Comparison of ENCODE assay signal across 11 cellular contexts in genomic region chr13:46544208-46544607, GRCh38. TPM values are rescaled to one million over a fixed set of nuclear protein-coding genes. Genes with fewer than 3 reads are reported as not detected.
A peak's percentile ranks its signal among the peaks of the same experiment; 100 is the strongest.
DNase-seq lines count a peak whose midpoint lies in the region; ATAC-seq, FAIRE-seq and TF ChIP-seq lines count a peak whose summit lies in the region.
"Had no signal": no experiment of that assay in that cellular context is flagged by ENCODE, and none has a peak within 500 bp of the region (broad histone marks: within the 10 kb centered on the region; RNA-seq: fewer than 3 reads in every experiment).

No MANE protein-coding gene starts in this region.

- no peaks in the 10 kb centered on the region for H3K4me1 ChIP-seq in OCI-LY7 (ENCODE audit: insufficient read depth, low read length, poor library complexity, severe bottlenecking)
- H3K4me1 ChIP-seq: heart left ventricle had no signal

- H3K9me3 ChIP-seq in OCI-LY7 (ENCODE audit: low read length): no peaks in the 10 kb centered on the region
- H3K9me3 ChIP-seq: heart left ventricle had no signal

- no peaks in the 10 kb centered on the region for H3K79me2 ChIP-seq in OCI-LY7 (ENCODE audit: insufficient read depth, low read depth, low read length)

- BruUV-seq in OCI-LY7 (replicated peaks; lab: Mats Ljungman, UMichigan): no TSS peak

- POLR2A ChIA-PET in OCI-LY7 (lab: Charles Lee): no interaction called here

- H3K4me3 ChIP-seq in GM12865 (ENCODE audit: low read depth, low read length) (no peak overlapping the region), OCI-LY7 (ENCODE audit: low read depth, low read length, poor library complexity, severe bottlenecking) (no peak overlapping the region), brain microvascular endothelial cell (ENCODE audit: low read depth, low read length) (no peak overlapping the region)
- H3K4me3 ChIP-seq: heart left ventricle had no signal

- H3K27ac ChIP-seq in OCI-LY7 (ENCODE audit: low read depth, low read length, poor library complexity, severe bottlenecking) (no peak overlapping the region), brain microvascular endothelial cell (no peak overlapping the region)
- H3K27ac ChIP-seq: heart left ventricle had no signal

- intact Hi-C loops in OCI-LY7 (cut with micrococcal nuclease; ENCODE audit: unreplicated experiment): no loop called here

- H3K4me2 ChIP-seq in OCI-LY7 (ENCODE audit: low read length): no peak overlapping the region

- CTCF ChIA-PET in OCI-LY7 (lab: Charles Lee; ENCODE audit: unreplicated experiment): no interaction called here

- H2AFZ ChIP-seq in OCI-LY7 (ENCODE audit: low read length): no peak overlapping the region

- DNase-seq in GM12865 (ENCODE audit: low read depth) (peak; percentile 60), NCI-H1436 treated with DMSO at 0.1 percent for 48 hours (lab: John Stamatoyannopoulos, UW) (no peak), frontal cortex (ENCODE audit: low spot score in 2 of 2) (no peak), OCI-LY7 (ENCODE audit: low spot score) (no peak), brain microvascular endothelial cell (no peak)
- DNase-seq: heart left ventricle, kidney, NCI-H345 had no signal

- in situ Hi-C loops in brain microvascular endothelial cell (cut with HindIII; ENCODE audit: low pct_ligation_motif_present, low sequenced_read_pairs): no loop called here

- no peaks in the 10 kb centered on the region for H3K27me3 ChIP-seq in brain microvascular endothelial cell (replicated peaks)
- H3K27me3 ChIP-seq: heart left ventricle had no signal

- H3K36me3 ChIP-seq in OCI-LY7 (ENCODE audit: insufficient read depth, low read length) (no peaks in the 10 kb centered on the region), brain microvascular endothelial cell (replicated peaks) (no peaks in the 10 kb centered on the region)
- H3K36me3 ChIP-seq: heart left ventricle had no signal

- TF ChIP-seq CTCF in GM12865 (IDR thresholded peaks at IDR 0.05; ENCODE audit: insufficient read depth, low read depth, low read length, missing control alignments) (no peak), OCI-LY7 (conservative IDR thresholded peaks at IDR 0.05; ENCODE audit: low read length) (no peak), brain microvascular endothelial cell (IDR thresholded peaks at IDR 0.05; ENCODE audit: low read depth, low read length, missing control alignments) (no peak)

- FAIRE-seq in frontal cortex (lab: Jason Lieb, UNC): no peak
- FAIRE-seq: kidney had no signal

- ATAC-seq in GM19025 (IDR thresholded peaks at IDR 0.05; ENCODE audit: low read depth, unreplicated experiment) (peak; percentile 66), HG02610 (IDR thresholded peaks at IDR 0.05; ENCODE audit: unreplicated experiment) (peak; percentile 95), HG03280 (IDR thresholded peaks at IDR 0.05; ENCODE audit: unreplicated experiment) (peak; percentile 48)
- ATAC-seq: heart left ventricle had no signal

- no peaks in the 10 kb centered on the region for H3K9me2 ChIP-seq in OCI-LY7 (ENCODE audit: insufficient read depth, low read length)

- H4K20me1 ChIP-seq in OCI-LY7 (ENCODE audit: insufficient read depth, low read length): no peaks in the 10 kb centered on the region

RNA-seq across cellular contexts. Expression of gene LRCH1, which starts 8.8 kb away (rescaled TPM):
- total RNA-seq in frontal cortex: 17.1 TPM
- total RNA-seq in OCI-LY7 (2014; rRNA removed; shearing (Covaris generic)): 14.9 and 16.7 TPM in 2 replicates
- total RNA-seq in OCI-LY7 (2022): 27.8 and 35.7 TPM in 2 replicates
